Comparison of ENCODE assay signal across 8 cellular contexts in genomic region chr2:237695201-237695780, GRCh38.
DNase-seq lines count a peak whose midpoint lies in the region; ATAC-seq, FAIRE-seq and TF ChIP-seq lines count a peak whose summit lies in the region.

No MANE protein-coding gene starts in this region.

- ATAC-seq in GM21390 (IDR thresholded peaks at IDR 0.05; ENCODE audit: unreplicated experiment) = peak; percentile 22
- ATAC-seq in psoas muscle = no peak
- no peak for ATAC-seq in HG03354 (IDR thresholded peaks at IDR 0.05; ENCODE audit: poor library complexity, severe bottlenecking, unreplicated experiment)

- no peak overlapping the region for H2AFZ ChIP-seq in endothelial cell of umbilical vein (ENCODE audit: low read depth, low read length)

- H3K4me1 ChIP-seq in SJCRH30 (peaks cover 40% of the 10 kb centered on the region), endothelial cell of umbilical vein (ENCODE audit: control insufficient read depth, extremely low read depth, insufficient read depth, low read length) (peaks cover 69% of the 10 kb centered on the region), psoas muscle (peaks cover 87% of the 10 kb centered on the region)

- CTCF ChIA-PET in endothelial cell of umbilical vein (lab: Charles Lee) = interaction anchor here (0.6 to 3.5 kb wide), 9 partner anchors 9 to 113 kb away, joined by 3 to 29 read pairs (median 4); no protein-coding TSS in a partner anchor

- no peak for TF ChIP-seq CTCF in AG09319 (IDR thresholded peaks at IDR 0.05; ENCODE audit: low read depth, low read length)
- no peak for TF ChIP-seq CTCF in endothelial cell of umbilical vein (IDR thresholded peaks at IDR 0.05; ENCODE audit: extremely low read depth in 1 of 2, insufficient read depth in 1 of 2, low read depth in 1 of 2, low read length in 2 of 2)
- TF ChIP-seq CTCF in psoas muscle (IDR thresholded peaks at IDR 0.05) = no peak

- POLR2A ChIA-PET in endothelial cell of umbilical vein (lab: Charles Lee) = interaction anchor here (0.7 kb wide), 1 partner anchor 25 kb away, joined by 3 read pairs; no protein-coding TSS in a partner anchor

- peak; percentile 80 for DNase-seq in AG09319 (ENCODE audit: extremely low read depth, low read depth)
- DNase-seq in SJCRH30 = peak in 1 of 2 experiments; percentile 56
- DNase-seq in endothelial cell of umbilical vein (ENCODE audit: low read depth, low spot score) = peak; percentile 95
- no peak for DNase-seq in psoas muscle
- DNase-seq in nucleus accumbens (lab: John Stamatoyannopoulos, UW) = no peak
- no peak for DNase-seq in stimulated activated CD8-positive, alpha-beta memory T cell treated with anti-CD3 and anti-CD28 coated beads, Interleukin-4, amount 100 ng/mL, for 48 hours

- H3K9me3 ChIP-seq in SJCRH30 (replicated peaks) (no peaks in the 10 kb centered on the region), endothelial cell of umbilical vein (replicated peaks; ENCODE audit: control insufficient read depth, insufficient read depth, low read length) (no peaks in the 10 kb centered on the region), psoas muscle (no peaks in the 10 kb centered on the region)

- no peaks in the 10 kb centered on the region for H3K9me1 ChIP-seq in endothelial cell of umbilical vein (replicated peaks; ENCODE audit: control insufficient read depth, extremely low read depth, insufficient read depth, low read length)

- peak; percentile 89 for FAIRE-seq in endothelial cell of umbilical vein (lab: Jason Lieb, UNC)

- H3K79me2 ChIP-seq in endothelial cell of umbilical vein (ENCODE audit: control insufficient read depth, insufficient read depth, low read length) = peaks cover 72% of the 10 kb centered on the region

- TSS peak; percentile 0 for BruUV-seq in endothelial cell of umbilical vein (replicated peaks; lab: Mats Ljungman, UMichigan)

- intact Hi-C loops in endothelial cell of umbilical vein (cut with micrococcal nuclease) (loop anchor here (1.0 kb wide), 4 partner anchors 9 to 79 kb away; no protein-coding TSS in a partner anchor), psoas muscle (cut with DNase I) (no loop called here)

- H3K4me3 ChIP-seq in SJCRH30 (no peak overlapping the region), endothelial cell of umbilical vein (replicated peaks in 1 of 3; ENCODE audit: insufficient read depth in 1 of 3, low read depth in 1 of 3, low read length in 3 of 3) (peak overlapping the region in 1 of 3 experiments; percentile 81), psoas muscle (peak overlapping the region; percentile 88)

- no peaks in the 10 kb centered on the region for H3K27me3 ChIP-seq in SJCRH30
- no peaks in the 10 kb centered on the region for H3K27me3 ChIP-seq in endothelial cell of umbilical vein (ENCODE audit: control insufficient read depth in 2 of 2, insufficient read depth in 2 of 2, low read length in 2 of 2)
- H3K27me3 ChIP-seq in psoas muscle (ENCODE audit: insufficient read depth in 3 of 3, low read length in 2 of 3) = no peaks in the 10 kb centered on the region

- peak overlapping the region; percentile 55 for H3K9ac ChIP-seq in endothelial cell of umbilical vein (replicated peaks; ENCODE audit: extremely low read depth, insufficient read depth, low read length)

- peak overlapping the region; percentile 86 for H3K4me2 ChIP-seq in endothelial cell of umbilical vein (ENCODE audit: insufficient read depth, low read length)

- peaks cover 4% of the 10 kb centered on the region for H4K20me1 ChIP-seq in endothelial cell of umbilical vein (replicated peaks; ENCODE audit: control insufficient read depth, extremely low read depth, insufficient read depth, low read length)

- dilution Hi-C loops in endothelial cell of umbilical vein (cut with MboI; ENCODE audit: extremely low pct_ligation_motif_present, low sequenced_read_pairs) = no loop called here

- H3K27ac ChIP-seq in SJCRH30 = peak overlapping the region; percentile 6; the same call in 1 of the 2 replicates
- peak overlapping the region; percentile 87 for H3K27ac ChIP-seq in endothelial cell of umbilical vein (ENCODE audit: insufficient read depth, low read depth, low read length)
- H3K27ac ChIP-seq in psoas muscle = peak overlapping the region; percentile 96

- peak; percentile 42 for TF ChIP-seq POLR2A in endothelial cell of umbilical vein (IDR thresholded peaks at IDR 0.05; ENCODE audit: low read depth, low read length)

- H3K36me3 ChIP-seq in SJCRH30 (0 out of 2 replicates have a peak, but pooled peaks cover 3% of the 10 kb centered on the region), endothelial cell of umbilical vein (ENCODE audit: control insufficient read depth in 2 of 2, extremely low read depth in 1 of 2, insufficient read depth in 2 of 2, low read length in 2 of 2) (no peaks in the 10 kb centered on the region), psoas muscle (ENCODE audit: insufficient read depth in 1 of 2, low read depth in 1 of 2) (no peaks in the 10 kb centered on the region)

- WGBS in psoas muscle, 3 donors = 16 to 30% (median 18%) methylated on average over 7 of the region's 7 CpGs

TF ChIP-seq in endothelial cell of umbilical vein, 7 proteins besides CTCF, POLR2A, EP300 and RAD21:
- TF ChIP-seq, protein P1, sequence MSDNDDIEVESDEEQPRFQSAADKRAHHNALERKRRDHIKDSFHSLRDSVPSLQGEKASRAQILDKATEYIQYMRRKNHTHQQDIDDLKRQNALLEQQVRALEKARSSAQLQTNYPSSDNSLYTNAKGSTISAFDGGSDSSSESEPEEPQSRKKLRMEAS (IDR thresholded peaks at IDR 0.05; ENCODE audit: insufficient read depth, insufficient read length) = no peak
- TF ChIP-seq MYC (IDR thresholded peaks at IDR 0.05; ENCODE audit: low read depth, low read length) (no peak), JUN (IDR thresholded peaks at IDR 0.05; ENCODE audit: borderline replicate concordance, insufficient read depth, insufficient read length, low read depth) (peak; percentile 86), POLR2AphosphoS5 (IDR thresholded peaks at IDR 0.05; ENCODE audit: insufficient read depth, low read depth, low read length) (peak; percentile 55), FOS (IDR thresholded peaks at IDR 0.05; ENCODE audit: borderline replicate concordance, insufficient read depth, low read length) (peak; percentile 80), EZH2 (IDR thresholded peaks at IDR 0.05; ENCODE audit: borderline replicate concordance, low read depth, low read length, severe bottlenecking) (no peak), GATA2 (IDR thresholded peaks at IDR 0.05; ENCODE audit: insufficient read depth, insufficient read length, low read depth, low read length) (peak; percentile 90)

Comparison
In these comparisons a context has a peak if more than half of its experiments do, and no peak if none do; other contexts are left out.
1. DNase-seq: peak in AG09319 (single experiment) and endothelial cell of umbilical vein (single experiment); none in psoas muscle (0 of 2), nucleus accumbens (0 of 56) and stimulated activated CD8-positive, alpha-beta memory T cell treated with anti-CD3 and anti-CD28 coated beads, Interleukin-4, amount 100 ng/mL, for 48 hours (single experiment).
2. H3K27ac ChIP-seq: peak in every context shown above with its lines; median percentile 96 in psoas muscle; 87 in endothelial cell of umbilical vein; 6 in SJCRH30.